ENCODE assay signal across 8 cellular contexts in genomic region chr15:39921274-39921638, GRCh38. TPM values are rescaled to one million over a fixed set of nuclear protein-coding genes. Genes with fewer than 3 reads are reported as not detected.
DNase-seq lines count a peak whose midpoint lies in the region; ATAC-seq and TF ChIP-seq lines count a peak whose summit lies in the region.

No MANE protein-coding gene starts in this region.

- H3K4me2 ChIP-seq in skeletal muscle satellite cell (ENCODE audit: low read length) = peak overlapping the region; percentile 99

- peak overlapping the region; percentile 48 for H3K4me3 ChIP-seq in HAP-1
- peak overlapping the region; percentile 79 for H3K4me3 ChIP-seq in WI38 (ENCODE audit: low read depth, low read length)
- H3K4me3 ChIP-seq in gastroesophageal sphincter = peak overlapping the region; percentile 40 to 80
- peak overlapping the region; percentile 90 for H3K4me3 ChIP-seq in skeletal muscle satellite cell (ENCODE audit: low read length)

- H3K36me3 ChIP-seq in HAP-1 (replicated peaks) = no peaks in the 10 kb centered on the region; the same call in 1 of the 2 replicates
- no peaks in the 10 kb centered on the region for H3K36me3 ChIP-seq in gastroesophageal sphincter
- no peaks in the 10 kb centered on the region for H3K36me3 ChIP-seq in skeletal muscle satellite cell (ENCODE audit: insufficient read depth, low read length)

- WGBS in gastroesophageal sphincter (ENCODE audit: low coverage in 1 of 2), 2 donors = 72 to 88% methylated on average over 2 to 6 of the region's 6 CpGs

- TF ChIP-seq CTCF in WI38 (IDR thresholded peaks at IDR 0.05; ENCODE audit: low read depth, low read length) (no peak), gastroesophageal sphincter (IDR thresholded peaks at IDR 0.05) (no peak)

- H3K9me3 ChIP-seq in HAP-1 (no peaks in the 10 kb centered on the region), gastroesophageal sphincter (no peaks in the 10 kb centered on the region), skeletal muscle satellite cell (replicated peaks; ENCODE audit: low read length) (no peaks in the 10 kb centered on the region)

- H3K9ac ChIP-seq in skeletal muscle satellite cell (ENCODE audit: low read depth, low read length) = peak overlapping the region; percentile 95

- TF ChIP-seq POLR2A in gastroesophageal sphincter (IDR thresholded peaks at IDR 0.05) = no peak

- in situ Hi-C loops in HAP-1 (cut with MboI; ENCODE audit: low sequenced_read_pairs) = no loop called here

- peak overlapping the region in 3 of 4 donors; percentile 73 to 84 (median 77) for H3K27ac ChIP-seq in gastroesophageal sphincter

- H3K4me1 ChIP-seq in HAP-1 (peaks cover 13% of the 10 kb centered on the region), gastroesophageal sphincter (peaks cover 0 to 25% (median 0%) of the 10 kb centered on the region in 3 donors), skeletal muscle satellite cell (ENCODE audit: control insufficient read depth, insufficient read depth, low read length) (peaks cover 38% of the 10 kb centered on the region)

- no peak for TF ChIP-seq EP300 in gastroesophageal sphincter (IDR thresholded peaks at IDR 0.05)

- ATAC-seq in gastroesophageal sphincter = no peak

- H3K27me3 ChIP-seq in HAP-1 (ENCODE audit: low read depth) (peaks cover 6% of the 10 kb centered on the region; the same call in 1 of the 2 replicates), gastroesophageal sphincter (peaks cover 22% of the 10 kb centered on the region), skeletal muscle satellite cell (ENCODE audit: control insufficient read depth, insufficient read depth, low read length) (no peaks in the 10 kb centered on the region)

- DNase-seq in HAP-1 (ENCODE audit: low spot score in 2 of 2) = no peak
- no peak for DNase-seq in NCI-H2196 treated with DMSO at 0.1 percent for 48 hours (lab: John Stamatoyannopoulos, UW; ENCODE audit: unreplicated experiment)
- DNase-seq in MV-4-11 (lab: John Stamatoyannopoulos, UW) = no peak
- no peak for DNase-seq in OCI-M2 (lab: John Stamatoyannopoulos, UW; ENCODE audit: unreplicated experiment)
- no peak for DNase-seq in DMS153 (lab: John Stamatoyannopoulos, UW)

RNA-seq across cellular contexts. Expression of gene GPR176, which starts 1.2 kb away (rescaled TPM):
- total RNA-seq in gastroesophageal sphincter = 10 to 100 TPM in 1 of 4 donors, 1 to 10 TPM in 3; 1.6 to 11.8 (median 4.6) TPM
- 54.2 TPM in 2 replicates for total RNA-seq in skeletal muscle satellite cell (2012; rRNA removed)

RNA-seq across cellular contexts. Expression of gene EIF2AK4, which starts 12.7 kb away (rescaled TPM):
- total RNA-seq in gastroesophageal sphincter = 10 to 100 TPM; 26.1 to 48.8 (median 39.1) TPM
- total RNA-seq in skeletal muscle satellite cell (2012; rRNA removed) = 53.5 and 61.6 TPM in 2 replicates
